19 cellular contexts compared by ENCODE assay signal in the genomic region with DNA sequence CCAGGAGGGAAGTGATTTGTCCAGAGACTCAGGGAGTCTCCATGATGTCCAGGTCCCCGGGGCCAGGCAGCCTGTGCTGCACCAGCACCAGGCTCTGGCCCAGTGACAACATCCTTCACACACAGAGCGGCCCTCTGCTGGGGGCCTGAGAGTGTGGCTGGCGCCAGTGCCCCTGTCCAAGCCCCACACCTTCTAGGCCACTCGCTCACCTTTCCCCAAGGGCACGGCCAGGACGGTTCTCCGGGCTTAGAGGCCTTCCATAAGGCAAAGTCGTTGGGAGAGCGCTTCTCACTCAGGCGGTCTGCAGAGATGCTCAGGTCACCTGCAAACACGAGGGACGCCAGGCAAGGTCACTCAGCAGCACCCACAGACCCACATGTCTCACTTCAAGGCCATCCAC. TPM values are rescaled to one million over a fixed set of nuclear protein-coding genes. Genes with fewer than 3 reads are reported as not detected.
DNase-seq lines count a peak whose midpoint lies in the region; ATAC-seq, FAIRE-seq and TF ChIP-seq lines count a peak whose summit lies in the region.
"Had no signal": no experiment of that assay in that cellular context is flagged by ENCODE, and none has a peak within 500 bp of the region (broad histone marks: within the 10 kb centered on the region; RNA-seq: fewer than 3 reads in every experiment).

No MANE protein-coding gene starts in this region.

- peaks cover 74% of the 10 kb centered on the region for H3K4me1 Mint-ChIP-seq in CD8-positive, alpha-beta T cell (ENCODE audit: low read depth)
- peaks cover 21 to 23% of the 10 kb centered on the region in 2 donors for H3K4me1 Mint-ChIP-seq in stimulated activated naive B cell treated with anti-CD40 and anti-IgM and Interleukin-4, amounts not matched to agents 10 μg/mL and 1 μg/mL and 100 μg/mL, for 72 hours
- peaks cover 30% of the 10 kb centered on the region for H3K4me1 Mint-ChIP-seq in osteocyte (ENCODE audit: unreplicated experiment)

- no peaks in the 10 kb centered on the region for H3K27me3 Mint-ChIP-seq in CD8-positive, alpha-beta T cell (ENCODE audit: low read depth)
- no peaks in the 10 kb centered on the region for H3K27me3 Mint-ChIP-seq in stimulated activated naive B cell treated with anti-CD40 and anti-IgM and Interleukin-4, amounts not matched to agents 10 μg/mL and 1 μg/mL and 100 μg/mL, for 72 hours
- H3K27me3 Mint-ChIP-seq in osteocyte (ENCODE audit: unreplicated experiment): no peaks in the 10 kb centered on the region

- intact Hi-C loops in CD8-positive, alpha-beta T cell (cut with DNase I, micrococcal nuclease): no loop called here
- intact Hi-C loops in K562 (cut with micrococcal nuclease): no loop called here

- in situ Hi-C loops in K562 (cut with MboI): no loop called here

- CTCF ChIA-PET in CD8-positive, alpha-beta T cell (lab: Charles Lee): interaction anchor here (0.9 to 6.0 kb wide), 9 partner anchors 22 to 487 kb away, joined by 4 to 92 read pairs (median 26); no protein-coding TSS in a partner anchor
- CTCF ChIA-PET in K562 (lab: Yijun Ruan, JAX; ENCODE audit: low intra/inter-chr PET ratio): no interaction called here

- WGBS in K562 (ENCODE audit: insufficient coverage, low coverage, missing lambda C conversion rate): 94% methylated on average over 11 of the region's 12 CpGs
- 93 to 96% methylated on average over 8 to 12 of the region's 12 CpGs for WGBS in upper lobe of left lung, 2 donors

- peaks cover 67% of the 10 kb centered on the region for H3K4me1 ChIP-seq in CD8-positive, alpha-beta T cell (ENCODE audit: insufficient read depth, low read length)
- peaks cover 0 to 3% of the 10 kb centered on the region in 2 experiments; a peak in 1 of 5 replicates for H3K4me1 ChIP-seq in K562 (replicated peaks in 1 of 2; ENCODE audit: control insufficient read depth in 2 of 2, insufficient read depth in 2 of 2, low read length in 2 of 2)
- peaks cover 0 to 10% (median 2%) of the 10 kb centered on the region in 4 donors for H3K4me1 ChIP-seq in upper lobe of left lung
- H3K4me1 ChIP-seq: BE2C had no signal

- POLR2A ChIA-PET in CD8-positive, alpha-beta T cell (lab: Charles Lee): interaction anchor here (0.5 to 0.9 kb wide), 2 partner anchors 81 to 547 kb away, joined by 3 read pairs; no protein-coding TSS in a partner anchor
- POLR2A ChIA-PET in K562 (lab: Yijun Ruan, JAX): no interaction called here

- TF ChIP-seq RAD21 in K562 (CRISPR knock-in tag; conservative IDR thresholded peaks at IDR 0.05 in 1 of 2, IDR thresholded peaks at IDR 0.05 in 1 of 2): no peak

- H2AFZ ChIP-seq in K562 (ENCODE audit: low read depth, low read length): no peak overlapping the region
- H2AFZ ChIP-seq: GM23338 had no signal

- no TSS peak for BruUV-seq in K562 (replicated peaks; lab: Mats Ljungman, UMichigan)

- no peak overlapping the region for H3K27ac ChIP-seq in CD8-positive, alpha-beta T cell (ENCODE audit: low read depth, low read length)
- H3K27ac ChIP-seq in K562 (ENCODE audit: extremely low read depth, low read depth, low read length) (no peak overlapping the region), upper lobe of left lung (no peak overlapping the region)

- TF ChIP-seq CTCF in CD8-positive, alpha-beta T cell (IDR thresholded peaks at IDR 0.05): no peak
- TF ChIP-seq CTCF in K562 (IDR thresholded peaks at IDR 0.05 in 2 of 3, conservative IDR thresholded peaks at IDR 0.05 in 1 of 3; ENCODE audit: insufficient read depth in 2 of 3, low read depth in 1 of 3, low read length in 3 of 3) (no peak), osteocyte (IDR thresholded peaks at IDR 0.05) (no peak), upper lobe of left lung (IDR thresholded peaks at IDR 0.05) (no peak)

- H3K79me2 ChIP-seq in K562 (ENCODE audit: control insufficient read depth, insufficient read depth, low read length): no peaks in the 10 kb centered on the region

- peaks cover 12% of the 10 kb centered on the region for H3K36me3 ChIP-seq in CD8-positive, alpha-beta T cell (ENCODE audit: insufficient read depth, low read length)
- H3K36me3 ChIP-seq in K562 (ENCODE audit: control insufficient read depth, insufficient read depth, low read length) (peaks cover 67% of the 10 kb centered on the region), upper lobe of left lung (peaks cover 28 to 83% (median 56%) of the 10 kb centered on the region in 4 donors)

- DNase-seq in activated naive CD4-positive, alpha-beta T cell treated with anti-CD3 and anti-CD28 coated beads, Interleukin-2, amount 50 U/mL, for 72 hours (ENCODE audit: low spot score in 2 of 2): no peak
- no peak for DNase-seq in activated naive CD4-positive, alpha-beta T cell (lab: John Stamatoyannopoulos, UW)
- DNase-seq in CD8-positive, alpha-beta T cell: no peak
- DNase-seq in K562 (ENCODE audit: extremely low read depth in 1 of 4, low spot score in 3 of 4) (no peak), osteocyte (ENCODE audit: extremely low spot score, unreplicated experiment) (no peak), upper lobe of left lung (no peak)
- no peak for DNase-seq in stimulated activated naive B cell treated with anti-CD40 and anti-IgM and Interleukin-4, amounts not matched to agents 10 μg/mL and 1 μg/mL and 100 μg/mL, for 72 hours
- DNase-seq in NK-92 treated with Interleukin-12 subunit alpha and Interleukin-12 subunit beta, amount 100 ng/mL, for 24 hours (lab: John Stamatoyannopoulos, UW): no peak
- DNase-seq: BE2C, KBM-7, NCI-H1694 treated with DMSO at 0.1 percent for 48 hours had no signal

- no peaks in the 10 kb centered on the region for H3K9me1 ChIP-seq in K562 (ENCODE audit: control insufficient read depth, insufficient read depth, low read length)

- no peak for TF ChIP-seq EP300 in K562 (IDR thresholded peaks at IDR 0.05; ENCODE audit: low read length)
- TF ChIP-seq EP300 in upper lobe of left lung (IDR thresholded peaks at IDR 0.05): no peak

- TF ChIP-seq POLR2A in K562 (conservative IDR thresholded peaks at IDR 0.05): no peak
- no peak for TF ChIP-seq POLR2A in upper lobe of left lung (IDR thresholded peaks at IDR 0.05)

- H3K4me3 ChIP-seq in CD8-positive, alpha-beta T cell (ENCODE audit: low read depth, low read length): no peak overlapping the region
- H3K4me3 ChIP-seq in K562 (no peak overlapping the region), upper lobe of left lung (no peak overlapping the region)
- H3K4me3 ChIP-seq: GM23338 had no signal

- peak overlapping the region; percentile 29 to 42 for H3K27ac Mint-ChIP-seq in activated naive CD4-positive, alpha-beta T cell treated with anti-CD3 and anti-CD28 coated beads, Interleukin-2, amount 50 U/mL, for 72 hours
- peak overlapping the region; percentile 13 for H3K27ac Mint-ChIP-seq in CD8-positive, alpha-beta T cell
- H3K27ac Mint-ChIP-seq in stimulated activated naive B cell treated with anti-CD40 and anti-IgM and Interleukin-4, amounts not matched to agents 10 μg/mL and 1 μg/mL and 100 μg/mL, for 72 hours: peak overlapping the region; percentile 51
- H3K27ac Mint-ChIP-seq in osteocyte (ENCODE audit: unreplicated experiment): no peak overlapping the region
- H3K27ac Mint-ChIP-seq: GM23338 had no signal

- ATAC-seq in activated naive CD4-positive, alpha-beta T cell treated with anti-CD3 and anti-CD28 coated beads, Interleukin-2, amount 50 U/mL, for 72 hours: no peak
- no peak for ATAC-seq in CD8-positive, alpha-beta T cell
- no peak for ATAC-seq in K562
- ATAC-seq in stimulated activated naive B cell treated with anti-CD40 and anti-IgM and Interleukin-4, amounts not matched to agents 10 μg/mL and 1 μg/mL and 100 μg/mL, for 72 hours (replicated peaks): no peak
- no peak for ATAC-seq in upper lobe of left lung (ENCODE audit: low FRiP score in 2 of 2)
- ATAC-seq: GM23338, HCT116, Right ventricle myocardium inferior had no signal

- H3K9ac ChIP-seq in K562 (ENCODE audit: insufficient read depth in 1 of 2, low read depth in 2 of 2, low read length in 2 of 2): no peak overlapping the region

- peaks cover 6 to 37% of the 10 kb centered on the region in 2 donors for H3K36me3 Mint-ChIP-seq in activated naive CD4-positive, alpha-beta T cell treated with anti-CD3 and anti-CD28 coated beads, Interleukin-2, amount 50 U/mL, for 72 hours
- peaks cover 43% of the 10 kb centered on the region for H3K36me3 Mint-ChIP-seq in CD8-positive, alpha-beta T cell
- peaks cover 48 to 68% of the 10 kb centered on the region in 2 donors for H3K36me3 Mint-ChIP-seq in stimulated activated naive B cell treated with anti-CD40 and anti-IgM and Interleukin-4, amounts not matched to agents 10 μg/mL and 1 μg/mL and 100 μg/mL, for 72 hours
- H3K36me3 Mint-ChIP-seq in osteocyte (ENCODE audit: unreplicated experiment): peaks cover 43% of the 10 kb centered on the region

- H4K20me1 ChIP-seq in K562 (replicated peaks; ENCODE audit: control insufficient read depth, insufficient read depth, low read length): peaks cover 7% of the 10 kb centered on the region; the same call in 1 of the 2 replicates

- H3K9me3 ChIP-seq in CD8-positive, alpha-beta T cell (ENCODE audit: low read length): no peaks in the 10 kb centered on the region
- H3K9me3 ChIP-seq in K562 (replicated peaks; ENCODE audit: control insufficient read depth, insufficient read depth, low read depth, low read length) (no peaks in the 10 kb centered on the region), upper lobe of left lung (no peaks in the 10 kb centered on the region)
- H3K9me3 ChIP-seq: BE2C had no signal

- no peak overlapping the region for H3K4me3 Mint-ChIP-seq in CD8-positive, alpha-beta T cell
- H3K4me3 Mint-ChIP-seq in stimulated activated naive B cell treated with anti-CD40 and anti-IgM and Interleukin-4, amounts not matched to agents 10 μg/mL and 1 μg/mL and 100 μg/mL, for 72 hours: no peak overlapping the region
- no peak overlapping the region for H3K4me3 Mint-ChIP-seq in osteocyte (ENCODE audit: unreplicated experiment)
- H3K4me3 Mint-ChIP-seq: GM23338 had no signal

- H3K9me3 Mint-ChIP-seq in activated naive CD4-positive, alpha-beta T cell treated with anti-CD3 and anti-CD28 coated beads, Interleukin-2, amount 50 U/mL, for 72 hours: no peaks in the 10 kb centered on the region
- H3K9me3 Mint-ChIP-seq in CD8-positive, alpha-beta T cell: no peaks in the 10 kb centered on the region
- H3K9me3 Mint-ChIP-seq in stimulated activated naive B cell treated with anti-CD40 and anti-IgM and Interleukin-4, amounts not matched to agents 10 μg/mL and 1 μg/mL and 100 μg/mL, for 72 hours: no peaks in the 10 kb centered on the region
- H3K9me3 Mint-ChIP-seq in osteocyte (ENCODE audit: unreplicated experiment): no peaks in the 10 kb centered on the region
- H3K9me3 Mint-ChIP-seq: GM23338 had no signal

- H3K27me3 ChIP-seq in CD8-positive, alpha-beta T cell (ENCODE audit: insufficient read depth, low read length): no peaks in the 10 kb centered on the region
- H3K27me3 ChIP-seq in K562 (ENCODE audit: control insufficient read depth in 2 of 2, insufficient read depth in 2 of 2, low read length in 2 of 2) (no peaks in the 10 kb centered on the region), upper lobe of left lung (no peaks in the 10 kb centered on the region)
- H3K27me3 ChIP-seq: BE2C had no signal

- no peak for FAIRE-seq in K562 (lab: Jason Lieb, UNC)
- FAIRE-seq: A204.1, D721Med, GM12892, GM18507, RCC 7860 had no signal

- H3K4me2 ChIP-seq in K562 (ENCODE audit: insufficient read depth, low read length): no peak overlapping the region
- H3K4me2 ChIP-seq: GM23338 had no signal

RNA-seq across cellular contexts. Expression of a gene that starts 27.9 kb away (rescaled TPM):
- 100 to 1,000 TPM; 287 to 318 TPM for total RNA-seq in activated naive CD4-positive, alpha-beta T cell treated with anti-CD3 and anti-CD28 coated beads, Interleukin-2, amount 50 U/mL, for 72 hours
- total RNA-seq in CD8-positive, alpha-beta T cell: 100 to 1,000 TPM; 276 to 290 TPM
- 200 and 559 TPM in 2 replicates for total RNA-seq in K562 (2011; cell fraction: chromatin; rRNA removed; ENCODE audit: low replicate concordance)
- total RNA-seq in K562 (2011; cell fraction: nucleolus; rRNA removed): 89.9 and 105 TPM in 2 replicates
- 185 and 193 TPM in 2 replicates for total RNA-seq in K562 (2011; cell fraction: nucleoplasm; rRNA removed)
- total RNA-seq in K562 (2014; rRNA removed) (217 and 237 TPM in 2 replicates), K562 (2014; rRNA removed; fragmentation: Illumina TruSeq; extraction: Trizol) (179 and 210 TPM in 2 replicates), K562 (2015; rRNA removed; fragmentation: Illumina TruSeq; extraction: Trizol) (145 and 153 TPM in 2 replicates), K562 (2021) (167 and 180 TPM in 2 replicates), osteocyte (147 and 148 TPM in 2 replicates), upper lobe of left lung (100 to 1,000 TPM in 3 of 6 donors, 10 to 100 TPM in 3; 81.1 to 194 (median 103) TPM)
- polyA plus RNA-seq in K562 (2011; rRNA removed) (145 and 176 TPM in 2 replicates), K562 (2014; fragmentation: Illumina TruSeq; extraction: Trizol) (154 and 184 TPM in 2 replicates), K562 (2014; fragmentation: Nextera tagmentation; extraction: Ambion mirVana) (10 to 100 TPM; 34.1 to 50.7 TPM), K562 (2014; rRNA removed) (221 and 244 TPM in 2 replicates)
- polyA plus RNA-seq in K562 (2011; cell fraction: cytosol; rRNA removed): 72.7 and 90.0 TPM in 2 replicates
- 166 and 223 TPM in 2 replicates for polyA plus RNA-seq in K562 (2011; cell fraction: nucleus; rRNA removed)
- 103 and 135 TPM in 2 replicates for polyA plus RNA-seq in K562 (2012)
- 207 and 232 TPM in 2 replicates for polyA minus RNA-seq in K562 (2011; rRNA and poly(A)+ RNA removed)
- polyA minus RNA-seq in K562 (2011; cell fraction: cytosol; rRNA and poly(A)+ RNA removed): 66.1 and 67.2 TPM in 2 replicates
- 76.3 and 166 TPM in 2 replicates for polyA minus RNA-seq in K562 (2011; cell fraction: nucleus; rRNA and poly(A)+ RNA removed)

RNA-seq across cellular contexts. Expression of a gene that starts 37.2 kb away (rescaled TPM):
- total RNA-seq in activated naive CD4-positive, alpha-beta T cell treated with anti-CD3 and anti-CD28 coated beads, Interleukin-2, amount 50 U/mL, for 72 hours: 10 to 100 TPM; 86.2 to 87.2 TPM
- 10 to 100 TPM; 34.2 to 34.7 TPM for total RNA-seq in CD8-positive, alpha-beta T cell
- 298 and 329 TPM in 2 replicates for total RNA-seq in K562 (2011; cell fraction: chromatin; rRNA removed; ENCODE audit: low replicate concordance)
- 156 and 161 TPM in 2 replicates for total RNA-seq in K562 (2011; cell fraction: nucleolus; rRNA removed)
- 164 and 168 TPM in 2 replicates for total RNA-seq in K562 (2011; cell fraction: nucleoplasm; rRNA removed)
- total RNA-seq in K562 (2014; rRNA removed) (73.6 and 77.3 TPM in 2 replicates), K562 (2014; rRNA removed; fragmentation: Illumina TruSeq; extraction: Trizol) (52.3 and 57.4 TPM in 2 replicates), K562 (2015; rRNA removed; fragmentation: Illumina TruSeq; extraction: Trizol) (27.0 and 31.5 TPM in 2 replicates), K562 (2021) (76.1 and 90.2 TPM in 2 replicates), osteocyte (134 and 148 TPM in 2 replicates), upper lobe of left lung (10 to 100 TPM; 28.9 to 54.1 (median 43.0) TPM)
- polyA plus RNA-seq in K562 (2011; rRNA removed) (87.9 and 93.0 TPM in 2 replicates), K562 (2014; fragmentation: Illumina TruSeq; extraction: Trizol) (80.1 and 90.0 TPM in 2 replicates), K562 (2014; fragmentation: Nextera tagmentation; extraction: Ambion mirVana) (10 to 100 TPM; 14.4 to 28.4 TPM), K562 (2014; rRNA removed) (94.0 and 106 TPM in 2 replicates)
- 38.4 and 53.6 TPM in 2 replicates for polyA plus RNA-seq in K562 (2011; cell fraction: cytosol; rRNA removed)
- 222 and 259 TPM in 2 replicates for polyA plus RNA-seq in K562 (2011; cell fraction: nucleus; rRNA removed)
- polyA plus RNA-seq in K562 (2012): 42.8 and 175 TPM in 2 replicates
- 60.4 and 65.4 TPM in 2 replicates for polyA minus RNA-seq in K562 (2011; rRNA and poly(A)+ RNA removed)
- polyA minus RNA-seq in K562 (2011; cell fraction: cytosol; rRNA and poly(A)+ RNA removed): 27.4 and 51.4 TPM in 2 replicates
- 66.9 and 96.7 TPM in 2 replicates for polyA minus RNA-seq in K562 (2011; cell fraction: nucleus; rRNA and poly(A)+ RNA removed)
